12 cellular contexts compared by ENCODE assay signal in the genomic region with DNA sequence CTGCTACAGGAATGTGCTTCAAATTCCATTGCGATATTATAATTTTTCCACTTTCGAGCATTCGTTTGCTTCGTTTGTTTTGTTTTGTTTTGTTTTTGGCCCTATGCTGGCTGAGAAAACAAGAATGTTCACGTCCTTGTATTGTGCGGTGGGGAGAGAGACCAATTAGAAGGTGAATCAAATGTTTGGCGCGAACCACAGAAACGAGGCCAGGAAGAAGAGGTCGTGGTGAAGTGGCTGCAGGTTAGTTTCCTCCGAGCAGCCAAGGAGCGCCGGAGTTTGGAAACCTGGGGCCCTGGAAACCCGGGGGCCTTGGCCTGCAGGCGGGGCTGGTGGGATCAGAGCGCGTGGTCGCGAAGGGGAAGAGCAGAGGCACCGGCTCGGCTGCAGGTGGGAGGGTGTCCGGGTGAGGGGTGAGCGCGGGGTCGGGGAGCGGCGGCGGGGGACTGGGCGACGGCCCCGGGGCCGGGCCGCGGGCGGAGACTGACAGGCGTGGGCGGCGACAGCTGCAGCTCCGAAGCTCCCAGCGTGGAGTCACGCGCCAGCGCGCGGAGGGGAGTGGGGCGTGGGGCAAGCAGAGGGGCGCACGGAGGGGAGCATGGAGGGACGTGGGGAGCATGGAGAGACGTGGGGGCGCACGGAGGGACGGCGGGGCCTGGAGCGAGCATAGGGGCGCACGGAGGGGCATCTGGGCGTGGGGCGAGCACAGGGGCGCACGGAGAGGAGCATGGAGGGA.
DNase-seq lines count a peak whose midpoint lies in the region; ATAC-seq and TF ChIP-seq lines count a peak whose summit lies in the region.
"Had no signal": no experiment of that assay in that cellular context is flagged by ENCODE, and none has a peak within 500 bp of the region (broad histone marks: within the 10 kb centered on the region; RNA-seq: fewer than 3 reads in every experiment).

No MANE protein-coding gene starts in this region.

- H3K27me3 ChIP-seq in H9 (ENCODE audit: insufficient read depth, low read length) (peaks cover 7% of the 10 kb centered on the region; the same call in 1 of the 2 replicates), gastrocnemius medialis (peaks cover 0 to 8% (median 3%) of the 10 kb centered on the region in 3 donors)

- H3K14ac ChIP-seq in H9 (ENCODE audit: insufficient read depth, low read length): peak overlapping the region; percentile 52; the same call in 1 of the 2 replicates

- no peak overlapping the region for H3K27ac ChIP-seq in H9 (ENCODE audit: insufficient read length, low read depth, low read length)
- peak overlapping the region in 2 of 4 donors; percentile 44 to 48 for H3K27ac ChIP-seq in gastrocnemius medialis
- H3K27ac ChIP-seq: C4-2B had no signal

- peaks cover 4% of the 10 kb centered on the region for H3K23me2 ChIP-seq in H9 (ENCODE audit: insufficient read length, low read depth, low read length, poor library complexity, severe bottlenecking)

- H2BK5ac ChIP-seq in H9 (ENCODE audit: insufficient read length, low read length): no peak overlapping the region

- H3K4ac ChIP-seq in H9 (ENCODE audit: low read depth, low read length): no peak overlapping the region

- no peak overlapping the region for H4K8ac ChIP-seq in H9 (replicated peaks; ENCODE audit: insufficient read length, low read depth, low read length)

- no peaks in the 10 kb centered on the region for H4K20me1 ChIP-seq in H9 (ENCODE audit: control insufficient read depth, insufficient read depth, insufficient read length)

- H3K23ac ChIP-seq in H9 (ENCODE audit: insufficient read length, low read depth, low read length): no peak overlapping the region

- peaks cover 82% of the 10 kb centered on the region for H3K27me3 Mint-ChIP-seq in H9 (ENCODE audit: low read depth)

- peak overlapping the region; percentile 63 for H2AFZ ChIP-seq in H9 (ENCODE audit: low read length)

- H2BK20ac ChIP-seq in H9 (ENCODE audit: low read depth, low read length, poor library complexity, severe bottlenecking): no peak overlapping the region

- H2BK15ac ChIP-seq in H9 (ENCODE audit: low read depth, low read length): no peak overlapping the region

- peak overlapping the region; percentile 47 for H3K4me3 ChIP-seq in epithelial cell of proximal tubule (ENCODE audit: low read depth, low read length)
- H3K4me3 ChIP-seq in gastrocnemius medialis: peak overlapping the region; percentile 32 to 45 (median 41)

- H3T11ph ChIP-seq in H9 (ENCODE audit: low read length): no peak overlapping the region

- TF ChIP-seq POLR2A in gastrocnemius medialis (IDR thresholded peaks at IDR 0.05): no peak

- peaks cover 0 to 2% of the 10 kb centered on the region in 2 experiments; a peak in 2 of 5 replicates for H3K9me3 Mint-ChIP-seq in H9

- H3K36me3 ChIP-seq in gastrocnemius medialis: no peaks in the 10 kb centered on the region

- peak; percentile 39 for DNase-seq in H9
- DNase-seq in epithelial cell of proximal tubule (ENCODE audit: low read depth): no peak
- DNase-seq in left kidney (ENCODE audit: low read depth, low spot score): peak; percentile 70
- DNase-seq in gastrocnemius medialis: no peak
- DNase-seq in NCI-H2029 treated with DMSO at 0.1 percent for 48 hours (lab: John Stamatoyannopoulos, UW): no peak
- DNase-seq in activated CD4-positive, alpha-beta T cell treated with anti-CD3 and anti-CD28 coated beads, Interleukin-2, amount 50 U/mL, for 4 hours: no peak
- no peak for DNase-seq in EL
- DNase-seq: Karpas-422, NCI-H510A treated with DMSO at 0.1 percent for 48 hours had no signal

- peaks cover 8 to 10% of the 10 kb centered on the region in 2 experiments for H3K4me1 Mint-ChIP-seq in H9

- no peak overlapping the region for H2BK12ac ChIP-seq in H9 (ENCODE audit: insufficient read length, low read depth, low read length)

- H3K36me3 Mint-ChIP-seq in H9 (ENCODE audit: insufficient read depth in 1 of 3, low read depth in 3 of 3): no peaks in the 10 kb centered on the region; a peak in 1 of 7 replicates

- H3K79me1 ChIP-seq in H9 (ENCODE audit: insufficient read depth, low read depth, low read length, poor library complexity, severe bottlenecking): no peaks in the 10 kb centered on the region

- no peaks in the 10 kb centered on the region for H3K79me2 ChIP-seq in H9 (ENCODE audit: insufficient read depth, low read length)

- peak overlapping the region; percentile 65 for H3K4me2 ChIP-seq in H9 (ENCODE audit: insufficient read depth, insufficient read length, low read length)

- WGBS in H9 (ENCODE audit: extremely low coverage, insufficient read length, low lambda C conversion rate): no CpG with 5 or more reads among the region's 61 CpGs

- no peak overlapping the region for H3K56ac ChIP-seq in H9 (ENCODE audit: insufficient read length, low read depth, low read length)

- intact Hi-C loops in gastrocnemius medialis (cut with DNase I; ENCODE audit: low total_unique reads): no loop called here

- H3K18ac ChIP-seq in H9 (ENCODE audit: insufficient read length, low read depth, low read length): no peak overlapping the region

- no peak overlapping the region for H3K27ac Mint-ChIP-seq in H9

- in situ Hi-C loops in gastrocnemius medialis (cut with MboI; ENCODE audit: low sequenced_read_pairs in 4 of 4): no loop called here

- ATAC-seq in gastrocnemius medialis (no peak), GM21528 (IDR thresholded peaks at IDR 0.05; ENCODE audit: low FRiP score, unreplicated experiment) (no peak)
- ATAC-seq: SK-N-SH treated with all-trans-retinoic acid at 6 μM for 48 hours had no signal

- no peak overlapping the region for H4K91ac ChIP-seq in H9 (ENCODE audit: insufficient read length, low read depth, low read length)

- H4K5ac ChIP-seq in H9 (ENCODE audit: insufficient read length, low read depth, low read length): no peak overlapping the region

- TF ChIP-seq CTCF in H9 (conservative IDR thresholded peaks at IDR 0.05) (no peak), epithelial cell of proximal tubule (conservative IDR thresholded peaks at IDR 0.05; ENCODE audit: low read depth, low read length) (no peak), gastrocnemius medialis (IDR thresholded peaks at IDR 0.05 in 4 of 5, conservative IDR thresholded peaks at IDR 0.05 in 1 of 5) (no peak)

- H2AK5ac ChIP-seq in H9 (ENCODE audit: insufficient read length, low read length): no peak overlapping the region

- H3K9me3 ChIP-seq in H9 (ENCODE audit: control insufficient read depth, low read depth, low read length) (no peaks in the 10 kb centered on the region), gastrocnemius medialis (no peaks in the 10 kb centered on the region)

- H2BK120ac ChIP-seq in H9 (ENCODE audit: low read depth, low read length, poor library complexity, severe bottlenecking): no peak overlapping the region

- no peak overlapping the region for H3K9ac ChIP-seq in H9 (ENCODE audit: extremely low read depth, insufficient read length, low read length)

- no peaks in the 10 kb centered on the region for H3K4me1 ChIP-seq in H9 (ENCODE audit: insufficient read depth, low read length)
- no peaks in the 10 kb centered on the region for H3K4me1 ChIP-seq in gastrocnemius medialis

- H3K4me3 Mint-ChIP-seq in H9: peak overlapping the region; percentile 70 to 77

Comparison
In these comparisons a context has a peak if more than half of its experiments do, and no peak if none do; other contexts are left out.
1. DNase-seq: peak in H9 (single experiment) and left kidney (single experiment); none in epithelial cell of proximal tubule (single experiment), gastrocnemius medialis (0 of 2), NCI-H2029 treated with DMSO at 0.1 percent for 48 hours (single experiment), activated CD4-positive, alpha-beta T cell treated with anti-CD3 and anti-CD28 coated beads, Interleukin-2, amount 50 U/mL, for 4 hours (0 of 2) and EL (single experiment).